ENCODE assay signal across 2 cellular contexts in genomic region chr1:11700655-11701467, GRCh38.
A peak's percentile ranks its signal among the peaks of the same experiment; 100 is the strongest.
TF ChIP-seq lines count a peak whose summit lies in the region.

No MANE protein-coding gene starts in this region.

TF ChIP-seq in HEK293, 187 proteins besides CTCF, POLR2A, EP300 and RAD21:
- no peak for TF ChIP-seq ZNF777 (tag by site-specific recombination; IDR thresholded peaks at IDR 0.05; ENCODE audit: borderline replicate concordance)
- TF ChIP-seq ZNF704 (tag by site-specific recombination; IDR thresholded peaks at IDR 0.05) = no peak
- 0 out of 2 replicates have a peak, but pooled peaks have one; percentile 19 for TF ChIP-seq PATZ1 (tag by site-specific recombination; IDR thresholded peaks at IDR 0.05)
- TF ChIP-seq TRIM28 (IDR thresholded peaks at IDR 0.05; ENCODE audit: borderline replicate concordance, low read length) = no peak
- no peak for TF ChIP-seq ZXDB (tag by site-specific recombination; IDR thresholded peaks at IDR 0.05)
- TF ChIP-seq ZNF843 (tag by site-specific recombination; IDR thresholded peaks at IDR 0.05) = no peak
- peak; percentile 9 for TF ChIP-seq ZBTB26 (tag by site-specific recombination; optimal IDR thresholded peaks at IDR 0.05)
- no peak for TF ChIP-seq KLF1 (tag by site-specific recombination; IDR thresholded peaks at IDR 0.05)
- TF ChIP-seq ZNF433 (tag by site-specific recombination; IDR thresholded peaks at IDR 0.05; ENCODE audit: low read depth) = no peak
- TF ChIP-seq ZNF391 (tag by site-specific recombination; IDR thresholded peaks at IDR 0.05; ENCODE audit: borderline replicate concordance, low read depth) = no peak
- TF ChIP-seq OVOL3 (tag by site-specific recombination; IDR thresholded peaks at IDR 0.05) = no peak
- no peak for TF ChIP-seq TSHZ1 (tag by site-specific recombination; IDR thresholded peaks at IDR 0.05; ENCODE audit: borderline replicate concordance)
- TF ChIP-seq ZIC2 (tag by site-specific recombination; IDR thresholded peaks at IDR 0.05) = no peak
- TF ChIP-seq ZBTB17 (tag by site-specific recombination; IDR thresholded peaks at IDR 0.05) = peak; percentile 37; the same call in 1 of the 2 replicates
- 0 out of 2 replicates have a peak, but pooled peaks have one; percentile 15 for TF ChIP-seq SCRT2 (tag by site-specific recombination; IDR thresholded peaks at IDR 0.05)
- no peak for TF ChIP-seq ZNF623 (tag by site-specific recombination; IDR thresholded peaks at IDR 0.05)
- TF ChIP-seq ZNF549 (tag by site-specific recombination; IDR thresholded peaks at IDR 0.05) = no peak
- TF ChIP-seq YY1 (tag by site-specific recombination; IDR thresholded peaks at IDR 0.05) = no peak
- no peak for TF ChIP-seq ZNF830 (tag by site-specific recombination; IDR thresholded peaks at IDR 0.05; ENCODE audit: low read depth)
- no peak for TF ChIP-seq GLI2 (tag by site-specific recombination; IDR thresholded peaks at IDR 0.05; ENCODE audit: borderline replicate concordance, low read depth)

TF ChIP-seq in K562, 482 proteins besides CTCF, POLR2A, EP300 and RAD21 (continues in another document):
- no peak for TF ChIP-seq HMG20A (CRISPR knock-in tag; conservative IDR thresholded peaks at IDR 0.05)
- no peak for TF ChIP-seq ZNF431 (CRISPR knock-in tag; IDR thresholded peaks at IDR 0.05)
- peak in 1 of 3 experiments; percentile 36; a peak in 1 of 6 replicates for TF ChIP-seq ZBTB11 (CRISPR knock-in tag; IDR thresholded peaks at IDR 0.05)
- TF ChIP-seq CBFA2T2 (conservative IDR thresholded peaks at IDR 0.05) = peak; percentile 30; the same call in 1 of the 2 replicates
- TF ChIP-seq MLLT1 (IDR thresholded peaks at IDR 0.05) = no peak
- TF ChIP-seq HNRNPLL (IDR thresholded peaks at IDR 0.05; ENCODE audit: low read depth, low read length, poor library complexity, severe bottlenecking) = no peak
- TF ChIP-seq ZNF551 (CRISPR knock-in tag; IDR thresholded peaks at IDR 0.05) = no peak
- no peak for TF ChIP-seq ZFP1 (CRISPR knock-in tag; IDR thresholded peaks at IDR 0.05)
- TF ChIP-seq CBFA2T3 (IDR thresholded peaks at IDR 0.05) = peak; percentile 45
- TF ChIP-seq KDM1A (IDR thresholded peaks at IDR 0.05) = peak in 1 of 2 experiments; percentile 13; a peak in 1 of 4 replicates
- no peak for TF ChIP-seq PPARD (CRISPR knock-in tag; IDR thresholded peaks at IDR 0.05)
- peak; percentile 49; the same call in 1 of the 2 replicates for TF ChIP-seq ZBTB33 (CRISPR knock-in tag; IDR thresholded peaks at IDR 0.05)
- no peak for TF ChIP-seq ZNF165 (CRISPR knock-in tag; IDR thresholded peaks at IDR 0.05; ENCODE audit: borderline replicate concordance)
- TF ChIP-seq AFF4 (CRISPR knock-in tag; IDR thresholded peaks at IDR 0.05) = no peak
- 0 out of 2 replicates have a peak, but pooled peaks have one; percentile 4 for TF ChIP-seq CREM (IDR thresholded peaks at IDR 0.05; ENCODE audit: low read depth)
- TF ChIP-seq MAX (CRISPR knock-in tag; IDR thresholded peaks at IDR 0.05) = peak; percentile 21; the same call in 1 of the 2 replicates
- no peak for TF ChIP-seq TSHZ1 (CRISPR knock-in tag; IDR thresholded peaks at IDR 0.05)
- TF ChIP-seq SP2 (IDR thresholded peaks at IDR 0.05; ENCODE audit: extremely low read depth, low read depth, low read length, poor library complexity, severe bottlenecking) = no peak
- TF ChIP-seq GTF3C2 (IDR thresholded peaks at IDR 0.05; ENCODE audit: borderline replicate concordance, extremely low read depth, insufficient read length) = no peak
- TF ChIP-seq OTX1 (CRISPR knock-in tag; IDR thresholded peaks at IDR 0.05) = no peak
- TF ChIP-seq NONO (IDR thresholded peaks at IDR 0.05; ENCODE audit: low read depth in 2 of 2, low read length in 1 of 2) = no peak
- peak; percentile 49 for TF ChIP-seq ARID1B (IDR thresholded peaks at IDR 0.05)
- no peak for TF ChIP-seq ZNF830 (CRISPR knock-in tag; IDR thresholded peaks at IDR 0.05)
- no peak for TF ChIP-seq RFX7 (CRISPR knock-in tag; IDR thresholded peaks at IDR 0.05)
